Comparison of ENCODE assay signal across 30 cellular contexts in the genomic region with DNA sequence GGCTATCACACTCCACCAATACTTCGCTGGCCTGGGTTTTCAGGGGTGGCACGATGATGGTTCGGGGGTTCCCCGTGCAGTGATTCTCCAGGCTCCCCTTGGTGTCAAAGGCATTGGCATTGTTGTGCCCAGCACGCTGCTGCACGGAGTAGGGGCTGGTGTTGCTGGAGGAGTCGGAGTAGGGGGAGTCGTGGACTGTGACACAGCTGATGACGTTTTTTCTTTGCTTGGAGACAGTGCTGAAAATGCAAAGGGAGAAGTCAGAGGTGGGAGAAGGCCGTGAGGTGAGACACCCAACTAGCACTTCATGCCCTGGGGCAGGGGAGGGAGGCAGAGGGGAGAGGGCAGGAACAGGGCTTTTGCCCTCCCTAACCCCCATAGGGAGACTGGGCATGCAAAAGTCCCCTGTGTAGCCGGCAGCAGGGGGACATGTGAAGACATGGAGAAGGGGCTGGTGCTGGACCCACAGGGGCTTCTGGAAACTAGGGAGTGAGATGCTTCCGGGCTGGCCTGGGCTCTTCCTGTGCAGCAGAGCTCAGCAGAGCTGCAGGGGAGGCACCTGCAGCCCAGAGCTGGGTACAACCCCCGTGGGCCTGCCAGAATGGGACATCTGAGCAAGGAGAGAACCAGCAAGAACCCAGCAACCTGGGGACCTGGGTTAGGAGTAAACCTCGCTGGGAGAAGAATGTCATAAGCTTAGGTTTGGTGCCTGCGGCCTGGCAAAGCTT.
A peak's percentile ranks its signal among the peaks of the same experiment; 100 is the strongest.
DNase-seq lines count a peak whose midpoint lies in the region; ATAC-seq and TF ChIP-seq lines count a peak whose summit lies in the region.
"Had no signal": no experiment of that assay in that cellular context is flagged by ENCODE, and none has a peak within 500 bp of the region (broad histone marks: within the 10 kb centered on the region; RNA-seq: fewer than 3 reads in every experiment).

No MANE protein-coding gene starts in this region.

- peaks cover 5% of the 10 kb centered on the region for H3K36me3 Mint-ChIP-seq in activated naive CD4-positive, alpha-beta T cell treated with anti-CD3 and anti-CD28 coated beads, Interleukin-2, amount 10 ng/mL, durations not matched to agents 7 days and 5 days
- H3K36me3 Mint-ChIP-seq in endodermal cell (ENCODE audit: low read depth) = peaks cover 72% of the 10 kb centered on the region

- no peak overlapping the region for H3K4me3 Mint-ChIP-seq in activated naive CD4-positive, alpha-beta T cell treated with anti-CD3 and anti-CD28 coated beads, Interleukin-2, amount 10 ng/mL, durations not matched to agents 7 days and 5 days
- H3K4me3 Mint-ChIP-seq in endodermal cell = no peak overlapping the region
- H3K4me3 Mint-ChIP-seq: activated CD8-positive, alpha-beta T cell treated with anti-CD3 and anti-CD28 coated beads for 36 hours; neural crest cell; T-cell had no signal

- WGBS in endodermal cell (ENCODE audit: insufficient coverage in 1 of 2, insufficient read length in 1 of 2), 2 experiments = 88 to 92% methylated on average over 10 to 15 of the region's 15 CpGs
- WGBS in stomach, 5 donors = 92 to 95% (median 92%) methylated on average over 15 of the region's 15 CpGs

- CTCF ChIA-PET in activated naive CD4-positive, alpha-beta T cell treated with anti-CD3 and anti-CD28 coated beads, Interleukin-2, amount 10 ng/mL, durations not matched to agents 7 days and 5 days (lab: Charles Lee) = interaction anchor here (0.8 to 2.4 kb wide), 3 partner anchors 18 to 85 kb away, joined by 3 to 9 read pairs (median 7); no protein-coding TSS in a partner anchor

- H3K4me1 ChIP-seq in HUES6 (ENCODE audit: control insufficient read depth, insufficient read depth, low read length) = 0 out of 2 replicates have a peak, but pooled peaks cover 4% of the 10 kb centered on the region
- no peaks in the 10 kb centered on the region for H3K4me1 ChIP-seq in endodermal cell (ENCODE audit: control insufficient read depth, insufficient read depth, low read length)
- H3K4me1 ChIP-seq in stomach = no peaks in the 10 kb centered on the region
- H3K4me1 ChIP-seq: A549, Peyer's patch, sigmoid colon, SJSA1, tibial nerve had no signal

- peaks cover 13% of the 10 kb centered on the region for H3K4me1 Mint-ChIP-seq in activated naive CD4-positive, alpha-beta T cell treated with anti-CD3 and anti-CD28 coated beads, Interleukin-2, amount 10 ng/mL, durations not matched to agents 7 days and 5 days
- no peaks in the 10 kb centered on the region for H3K4me1 Mint-ChIP-seq in endodermal cell

- H3K27ac ChIP-seq in HUES6 (ENCODE audit: low read depth, low read length) (no peak overlapping the region), endodermal cell (ENCODE audit: low read depth, low read length) (no peak overlapping the region), stomach (no peak overlapping the region)
- H3K27ac ChIP-seq: A549, Peyer's patch, sigmoid colon, SJSA1, tibial nerve had no signal

- intact Hi-C loops in stomach (cut with DNase I; ENCODE audit: low total_unique reads) = no loop called here

- TF ChIP-seq CTCF in endodermal cell (conservative IDR thresholded peaks at IDR 0.05) (no peak), stomach (IDR thresholded peaks at IDR 0.05) (no peak)

- H3K36me3 ChIP-seq in HUES6 (ENCODE audit: control insufficient read depth, insufficient read depth, low read length) (peaks cover 26% of the 10 kb centered on the region), endodermal cell (ENCODE audit: control insufficient read depth, insufficient read depth, low read length) (peaks cover 88% of the 10 kb centered on the region), stomach (peaks cover 70 to 100% (median 98%) of the 10 kb centered on the region in 4 donors)

- no peaks in the 10 kb centered on the region for H3K27me3 Mint-ChIP-seq in activated naive CD4-positive, alpha-beta T cell treated with anti-CD3 and anti-CD28 coated beads, Interleukin-2, amount 10 ng/mL, durations not matched to agents 7 days and 5 days
- no peaks in the 10 kb centered on the region for H3K27me3 Mint-ChIP-seq in endodermal cell (ENCODE audit: insufficient read depth)
- H3K27me3 Mint-ChIP-seq: activated CD8-positive, alpha-beta T cell treated with anti-CD3 and anti-CD28 coated beads for 36 hours; T-cell had no signal

- no peak for TF ChIP-seq POLR2A in stomach (IDR thresholded peaks at IDR 0.05)
- no peak for TF ChIP-seq POLR2A in GM18505 (IDR thresholded peaks at IDR 0.05; ENCODE audit: borderline replicate concordance, extremely low read depth, insufficient read depth, insufficient read length)

- H3K4me3 ChIP-seq in HUES6 (ENCODE audit: low read depth, low read length) = no peak overlapping the region
- no peak overlapping the region for H3K4me3 ChIP-seq in endodermal cell (ENCODE audit: low read length)
- no peak overlapping the region for H3K4me3 ChIP-seq in stomach
- H3K4me3 ChIP-seq: A549, K562, Peyer's patch, sigmoid colon, SJSA1, tibial nerve had no signal

- H3K27ac Mint-ChIP-seq in activated naive CD4-positive, alpha-beta T cell treated with anti-CD3 and anti-CD28 coated beads, Interleukin-2, amount 10 ng/mL, durations not matched to agents 7 days and 5 days = peak overlapping the region; percentile 4
- peak overlapping the region; percentile 52 for H3K27ac Mint-ChIP-seq in endodermal cell
- H3K27ac Mint-ChIP-seq: activated CD8-positive, alpha-beta T cell treated with anti-CD3 and anti-CD28 coated beads for 36 hours had no signal

- TF ChIP-seq EP300 in stomach (IDR thresholded peaks at IDR 0.05) = no peak

- peak overlapping the region; percentile 10 for H3K9ac ChIP-seq in HUES6 (ENCODE audit: low read length)
- no peak overlapping the region for H3K9ac ChIP-seq in endodermal cell (ENCODE audit: extremely low read depth, low read length, poor library complexity, severe bottlenecking)

- ATAC-seq in GM18858 (IDR thresholded peaks at IDR 0.05; ENCODE audit: unreplicated experiment) = no peak
- no peak for ATAC-seq in GM18505 (IDR thresholded peaks at IDR 0.05; ENCODE audit: unreplicated experiment)
- ATAC-seq: A549; activated CD8-positive, alpha-beta T cell treated with anti-CD3 and anti-CD28 coated beads for 36 hours; HCT116; K562; T-cell had no signal

- DNase-seq in activated naive CD4-positive, alpha-beta T cell treated with anti-CD3 and anti-CD28 coated beads, Interleukin-2, amount 10 ng/mL, durations not matched to agents 7 days and 5 days = no peak
- DNase-seq in activated naive CD4-positive, alpha-beta T cell treated with Interleukin-2 at 50 U/mL for 16 hours = no peak
- DNase-seq in endodermal cell (no peak), stomach (peak; percentile 15), NCI-H2196 treated with DMSO at 0.1 percent for 48 hours (lab: John Stamatoyannopoulos, UW; ENCODE audit: unreplicated experiment) (no peak)
- DNase-seq: activated CD4-positive, CD25-positive, alpha-beta regulatory T cell treated with anti-CD3 and anti-CD28 coated beads, Interleukin-2, amount 50 U/mL, for 72 hours; activated CD8-positive, alpha-beta T cell treated with anti-CD3 and anti-CD28 coated beads for 36 hours; activated naive CD4-positive, alpha-beta T cell treated with anti-CD3 and anti-CD28 coated beads, Interleukin-2, amount 50 U/mL, for 16 hours; activated T-cell treated with anti-CD3 and anti-CD28 coated beads, Interleukin-2, amount 50 U/mL, for 1 hour; anterior cingulate cortex; effector memory CD4-positive, alpha-beta T cell; erythroblast; GDM1; NCI-H1105 treated with DMSO at 0.1 percent for 48 hours; NCI-H2029 treated with DMSO at 0.1 percent for 48 hours; NCI-H226; NCI-H69; Peyer's patch; sigmoid colon; stimulated activated naive CD4-positive, alpha-beta T cell treated with Interleukin-2 at 50 U/mL for 16 hours; T-cell had no signal

- H3K9me3 Mint-ChIP-seq in activated naive CD4-positive, alpha-beta T cell treated with anti-CD3 and anti-CD28 coated beads, Interleukin-2, amount 10 ng/mL, durations not matched to agents 7 days and 5 days = no peaks in the 10 kb centered on the region
- no peaks in the 10 kb centered on the region for H3K9me3 Mint-ChIP-seq in endodermal cell
- H3K9me3 Mint-ChIP-seq: activated CD8-positive, alpha-beta T cell treated with anti-CD3 and anti-CD28 coated beads for 36 hours; neural crest cell; T-cell had no signal

- H3K27me3 ChIP-seq in HUES6 (ENCODE audit: control insufficient read depth, insufficient read depth, low read length) = no peaks in the 10 kb centered on the region
- H3K27me3 ChIP-seq in endodermal cell (ENCODE audit: control insufficient read depth, insufficient read depth, low read length, poor library complexity, severe bottlenecking) = no peaks in the 10 kb centered on the region
- no peaks in the 10 kb centered on the region for H3K27me3 ChIP-seq in stomach
- H3K27me3 ChIP-seq: Peyer's patch, sigmoid colon, SJSA1, tibial nerve had no signal

- H3K9me3 ChIP-seq in HUES6 (ENCODE audit: control insufficient read depth, insufficient read depth, low read depth, low read length) (no peaks in the 10 kb centered on the region), endodermal cell (ENCODE audit: control insufficient read depth, low read length) (no peaks in the 10 kb centered on the region), stomach (no peaks in the 10 kb centered on the region)
- H3K9me3 ChIP-seq: A549, Peyer's patch, sigmoid colon, SJSA1, tibial nerve had no signal
